14 cellular contexts compared by ENCODE assay signal in genomic region chr15:65275728-65276126, GRCh38. TPM values are rescaled to one million over a fixed set of nuclear protein-coding genes. Genes with fewer than 3 reads are reported as not detected.
A peak's percentile ranks its signal among the peaks of the same experiment; 100 is the strongest.
DNase-seq lines count a peak whose midpoint lies in the region; ATAC-seq, FAIRE-seq and TF ChIP-seq lines count a peak whose summit lies in the region.
"Had no signal": no experiment of that assay in that cellular context is flagged by ENCODE, and none has a peak within 500 bp of the region (broad histone marks: within the 10 kb centered on the region; RNA-seq: fewer than 3 reads in every experiment).

No MANE protein-coding gene starts in this region.

- no peaks in the 10 kb centered on the region for H3K36me3 ChIP-seq in Caco-2 (ENCODE audit: control insufficient read depth, insufficient read depth, low read length)
- H3K36me3 ChIP-seq in KOPT-K1 (ENCODE audit: insufficient read depth, low read length) = peaks cover 17% of the 10 kb centered on the region; the same call in 1 of the 2 replicates
- no peaks in the 10 kb centered on the region for H3K36me3 ChIP-seq in astrocyte (ENCODE audit: insufficient read depth, low read length)

- H3K27me3 ChIP-seq in Caco-2 (replicated peaks; ENCODE audit: control insufficient read depth, insufficient read depth, low read length) = no peaks in the 10 kb centered on the region
- H3K27me3 ChIP-seq in astrocyte (ENCODE audit: insufficient read depth, low read length) = no peaks in the 10 kb centered on the region

- no peak for ATAC-seq in naive thymus-derived CD8-positive, alpha-beta T cell
- ATAC-seq in GM21447 (IDR thresholded peaks at IDR 0.05; ENCODE audit: unreplicated experiment) (no peak), left lobe of liver (no peak)

- no peaks in the 10 kb centered on the region for H3K27me3 Mint-ChIP-seq in Caco-2 (ENCODE audit: insufficient read depth, unreplicated experiment)
- peaks cover 3% of the 10 kb centered on the region for H3K27me3 Mint-ChIP-seq in astrocyte (ENCODE audit: low read depth, unreplicated experiment)
- H3K27me3 Mint-ChIP-seq in naive thymus-derived CD8-positive, alpha-beta T cell = no peaks in the 10 kb centered on the region

- no peak overlapping the region for H3K4me3 ChIP-seq in Caco-2 (ENCODE audit: low read depth, low read length)
- no peak overlapping the region for H3K4me3 ChIP-seq in astrocyte (ENCODE audit: insufficient read depth, low read depth, low read length)

- no TSS peak for BruUV-seq in Caco-2 (replicated peaks; lab: Mats Ljungman, UMichigan)

- TF ChIP-seq CTCF in Caco-2 (IDR thresholded peaks at IDR 0.05; ENCODE audit: insufficient read depth in 1 of 2, low read depth in 1 of 2, low read length in 1 of 2, severe bottlenecking in 1 of 2, unreplicated experiment in 1 of 2) (no peak), astrocyte (IDR thresholded peaks at IDR 0.05; ENCODE audit: insufficient read depth, low read depth, low read length) (no peak)

- H3K9me3 Mint-ChIP-seq in Caco-2 (ENCODE audit: unreplicated experiment) (no peaks in the 10 kb centered on the region), astrocyte (ENCODE audit: unreplicated experiment) (no peaks in the 10 kb centered on the region)
- H3K9me3 Mint-ChIP-seq in naive thymus-derived CD8-positive, alpha-beta T cell = no peaks in the 10 kb centered on the region

- peaks cover 3% of the 10 kb centered on the region; the same call in 1 of the 2 replicates for H3K9me3 ChIP-seq in Caco-2
- H3K9me3 ChIP-seq in KOPT-K1 (ENCODE audit: insufficient read depth, low read length, poor library complexity, severe bottlenecking) = no peaks in the 10 kb centered on the region
- H3K9me3 ChIP-seq in astrocyte (ENCODE audit: insufficient read depth, low read depth, low read length) = no peaks in the 10 kb centered on the region

- H3K4me1 ChIP-seq in Caco-2 = peaks cover 48% of the 10 kb centered on the region
- peaks cover 6% of the 10 kb centered on the region for H3K4me1 ChIP-seq in astrocyte (ENCODE audit: insufficient read depth, low read length)

- DNase-seq in Caco-2 (peak; percentile 65 to 80), astrocyte (ENCODE audit: low read depth) (peak; percentile 47), Kasumi-1 (lab: John Stamatoyannopoulos, UW) (no peak), left lobe of liver (ENCODE audit: low spot score) (no peak)
- DNase-seq in naive thymus-derived CD8-positive, alpha-beta T cell = no peak
- DNase-seq in activated CD4-positive, CD25-positive, alpha-beta regulatory T cell (lab: John Stamatoyannopoulos, UW) = no peak
- DNase-seq: central memory CD4-positive, alpha-beta T cell; NCI-H2029; right cardiac atrium had no signal

- POLR2A ChIA-PET in Caco-2 (lab: Charles Lee) = interaction anchor here (0.5 to 1.3 kb wide), 5 partner anchors 11 to 141 kb away, joined by 3 to 10 read pairs (median 5); partner anchors contain the start of genes CLPX, PARP16 and RNU5B-1
- POLR2A ChIA-PET in naive thymus-derived CD8-positive, alpha-beta T cell (lab: Charles Lee) = interaction anchor here (1.1 to 4.0 kb wide), 3 partner anchors 11 to 29 kb away, joined by 5 to 32 read pairs (median 7); partner anchors contain the start of genes PARP16 and RNU5B-1

- H3K27ac Mint-ChIP-seq in Caco-2 (ENCODE audit: unreplicated experiment) = peak overlapping the region; percentile 88
- no peak overlapping the region for H3K27ac Mint-ChIP-seq in astrocyte (ENCODE audit: unreplicated experiment)
- H3K27ac Mint-ChIP-seq in naive thymus-derived CD8-positive, alpha-beta T cell = peak overlapping the region; percentile 59 to 93 (median 90)

- peaks cover 42% of the 10 kb centered on the region for H3K4me1 Mint-ChIP-seq in Caco-2 (ENCODE audit: low read depth, unreplicated experiment)
- H3K4me1 Mint-ChIP-seq in astrocyte (ENCODE audit: low read depth, unreplicated experiment) = peaks cover 11% of the 10 kb centered on the region
- H3K4me1 Mint-ChIP-seq in naive thymus-derived CD8-positive, alpha-beta T cell = peaks cover 36 to 73% (median 50%) of the 10 kb centered on the region in 4 donors

- peak overlapping the region; percentile 3 for H3K4me3 Mint-ChIP-seq in Caco-2 (ENCODE audit: unreplicated experiment)
- H3K4me3 Mint-ChIP-seq in astrocyte (ENCODE audit: unreplicated experiment) = no peak overlapping the region
- peak overlapping the region in 9 of 10 donors; percentile 9 to 81 (median 62) for H3K4me3 Mint-ChIP-seq in naive thymus-derived CD8-positive, alpha-beta T cell

- H3K4me2 ChIP-seq in astrocyte (ENCODE audit: low read length) = peak overlapping the region; percentile 3

- no peaks in the 10 kb centered on the region for H3K79me2 ChIP-seq in astrocyte (ENCODE audit: insufficient read depth, low read length)

- no peak for FAIRE-seq in astrocyte (lab: Jason Lieb, UNC)

- H3K9ac ChIP-seq in astrocyte (ENCODE audit: low read length) = no peak overlapping the region

- H3K36me3 Mint-ChIP-seq in Caco-2 (ENCODE audit: insufficient read depth, unreplicated experiment) (no peaks in the 10 kb centered on the region), astrocyte (ENCODE audit: low read depth, unreplicated experiment) (peaks cover 5% of the 10 kb centered on the region)
- H3K36me3 Mint-ChIP-seq in naive thymus-derived CD8-positive, alpha-beta T cell = peaks cover 0 to 13% (median 0%) of the 10 kb centered on the region in 3 donors

- intact Hi-C loops in Caco-2 (cut with micrococcal nuclease; ENCODE audit: unreplicated experiment) = no loop called here

- H3K27ac ChIP-seq in KOPT-K1 (ENCODE audit: low read depth, low read length, poor library complexity, severe bottlenecking) (peak overlapping the region; percentile 5), astrocyte (ENCODE audit: low read depth, low read length) (no peak overlapping the region)
- H3K27ac ChIP-seq: C4-2B had no signal

- no peaks in the 10 kb centered on the region for H4K20me1 ChIP-seq in astrocyte (ENCODE audit: insufficient read depth, low read length)

- CTCF ChIA-PET in Caco-2 (lab: Charles Lee) = interaction anchor here (0.9 to 1.6 kb wide), 3 partner anchors 11 to 91 kb away, joined by 4 to 7 read pairs (median 5); partner anchors contain the start of genes CLPX and PARP16

- no peak overlapping the region for H2AFZ ChIP-seq in astrocyte (ENCODE audit: low read depth, low read length)

RNA-seq across cellular contexts. Expression of gene PARP16, which starts 11.0 kb away (rescaled TPM):
- total RNA-seq in Caco-2 (2022) = 6.9 and 9.5 TPM in 2 replicates
- 2.7 and 4.7 TPM in 2 replicates for total RNA-seq in astrocyte
- 10 to 100 TPM; 22.9 to 23.7 TPM for total RNA-seq in naive thymus-derived CD8-positive, alpha-beta T cell
- polyA plus RNA-seq in naive thymus-derived CD8-positive, alpha-beta T cell = 10 to 100 TPM; 27.6 to 39.3 (median 30.0) TPM
- 9.8 TPM for total RNA-seq in left lobe of liver

RNA-seq across cellular contexts. Expression of gene RNU5A-1, which starts 20.1 kb away (rescaled TPM):
- total RNA-seq in Caco-2 (2022) (not detected in 2 replicates), astrocyte (not detected in 2 replicates), left lobe of liver (not detected)
- total RNA-seq in naive thymus-derived CD8-positive, alpha-beta T cell = not detected
- polyA plus RNA-seq in naive thymus-derived CD8-positive, alpha-beta T cell = not detected
- total RNA-seq: epithelial cell of proximal tubule, mesenteric fat pad had no signal
- polyA plus RNA-seq: right cardiac atrium had no signal

RNA-seq across cellular contexts. Expression of gene RNU5B-1, which starts 28.8 kb away (rescaled TPM):
- total RNA-seq in Caco-2 (2022) (not detected in 2 replicates), astrocyte (11.7 TPM in 1 of 2 replicates, not detected in the other), left lobe of liver (not detected)
- 10 to 100 TPM; 20.8 to 33.0 TPM for total RNA-seq in naive thymus-derived CD8-positive, alpha-beta T cell
- not detected for polyA plus RNA-seq in naive thymus-derived CD8-positive, alpha-beta T cell
- total RNA-seq: epithelial cell of proximal tubule had no signal
- polyA plus RNA-seq: right cardiac atrium had no signal

Comparison
In these comparisons a context has a peak if more than half of its experiments do, and no peak if none do; other contexts are left out.
1. DNase-seq: peak in Caco-2 (2 of 2) and astrocyte (single experiment); none in naive thymus-derived CD8-positive, alpha-beta T cell (0 of 10), activated CD4-positive, CD25-positive, alpha-beta regulatory T cell (0 of 4), Kasumi-1 (0 of 2) and left lobe of liver (single experiment).